In the genomic region with DNA sequence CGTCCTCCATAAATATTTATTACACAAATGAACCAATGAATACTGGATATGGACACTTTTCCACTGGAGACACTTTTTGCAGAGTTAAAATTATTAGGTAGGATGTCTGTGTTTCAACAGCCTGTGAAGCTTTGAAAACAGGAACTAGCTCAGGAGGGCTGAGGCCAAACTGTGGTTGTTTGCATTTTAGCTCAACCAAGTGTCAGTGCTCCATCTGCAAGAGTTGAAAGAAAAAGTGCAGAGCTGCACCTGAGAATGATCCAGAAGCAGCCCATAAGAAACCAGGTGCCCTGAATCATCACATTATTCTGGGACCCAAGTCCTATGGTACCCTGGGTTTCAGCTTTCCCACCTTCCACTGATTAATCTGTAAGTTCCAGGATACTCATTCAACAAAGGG, we compare ENCODE assay signal across 19 cellular contexts.
DNase-seq lines count a peak whose midpoint lies in the region; ATAC-seq and TF ChIP-seq lines count a peak whose summit lies in the region.
"Had no signal": no experiment of that assay in that cellular context is flagged by ENCODE, and none has a peak within 500 bp of the region (broad histone marks: within the 10 kb centered on the region; RNA-seq: fewer than 3 reads in every experiment).

No MANE protein-coding gene starts in this region.

- peak; percentile 89 for ATAC-seq in activated naive CD8-positive, alpha-beta T cell treated with anti-CD3 and anti-CD28 coated beads, Interleukin-2, amount 10 ng/mL, durations not matched to agents 7 days and 5 days (ENCODE audit: low read depth)
- ATAC-seq in memory B cell (ENCODE audit: low read depth) (peak; percentile 72), upper lobe of right lung (no peak)
- ATAC-seq in activated T-cell treated with anti-CD3 and anti-CD28 coated beads, Interleukin-2, amount 50 U/mL, for 72 hours (replicated peaks in 1 of 2), result no peak
- ATAC-seq: PC-3; stimulated activated naive CD8-positive, alpha-beta T cell treated with anti-CD3 and anti-CD28 coated beads, Interleukin-15, Interleukin-2, amounts not matched to agents 100 U/mL and 50 U/mL, for 24 hours had no signal

- peaks cover 10% of the 10 kb centered on the region for H3K4me1 Mint-ChIP-seq in activated naive CD8-positive, alpha-beta T cell treated with anti-CD3 and anti-CD28 coated beads, Interleukin-2, amount 10 ng/mL, durations not matched to agents 7 days and 5 days
- peaks cover 12% of the 10 kb centered on the region for H3K4me1 Mint-ChIP-seq in activated naive CD8-positive, alpha-beta T cell treated with anti-CD3 and anti-CD28 coated beads for 36 hours
- peaks cover 10% of the 10 kb centered on the region for H3K4me1 Mint-ChIP-seq in memory B cell
- H3K4me1 Mint-ChIP-seq in activated T-cell treated with anti-CD3 and anti-CD28 coated beads, Interleukin-2, amount 50 U/mL, for 72 hours (ENCODE audit: low read depth), result peaks cover 22% of the 10 kb centered on the region

- POLR2A ChIA-PET in activated naive CD8-positive, alpha-beta T cell treated with anti-CD3 and anti-CD28 coated beads, Interleukin-2, amount 10 ng/mL, durations not matched to agents 7 days and 5 days (lab: Charles Lee), result no interaction called here

- peak overlapping the region; percentile 53 for H3K27ac Mint-ChIP-seq in activated naive CD8-positive, alpha-beta T cell treated with anti-CD3 and anti-CD28 coated beads, Interleukin-2, amount 10 ng/mL, durations not matched to agents 7 days and 5 days
- H3K27ac Mint-ChIP-seq in activated naive CD8-positive, alpha-beta T cell treated with anti-CD3 and anti-CD28 coated beads for 36 hours, result no peak overlapping the region
- no peak overlapping the region for H3K27ac Mint-ChIP-seq in memory B cell
- H3K27ac Mint-ChIP-seq in activated T-cell treated with anti-CD3 and anti-CD28 coated beads, Interleukin-2, amount 50 U/mL, for 72 hours, result no peak overlapping the region

- peak overlapping the region; percentile 49 for H3K27ac ChIP-seq in upper lobe of right lung
- H3K27ac ChIP-seq: parathyroid adenoma, WERI-Rb-1 had no signal

- no peaks in the 10 kb centered on the region for H3K27me3 ChIP-seq in upper lobe of right lung

- H3K9me3 Mint-ChIP-seq in activated naive CD8-positive, alpha-beta T cell treated with anti-CD3 and anti-CD28 coated beads, Interleukin-2, amount 10 ng/mL, durations not matched to agents 7 days and 5 days, result peaks cover 17% of the 10 kb centered on the region
- peaks cover 13% of the 10 kb centered on the region for H3K9me3 Mint-ChIP-seq in activated naive CD8-positive, alpha-beta T cell treated with anti-CD3 and anti-CD28 coated beads for 36 hours
- peaks cover 9% of the 10 kb centered on the region for H3K9me3 Mint-ChIP-seq in memory B cell
- H3K9me3 Mint-ChIP-seq in activated T-cell treated with anti-CD3 and anti-CD28 coated beads, Interleukin-2, amount 50 U/mL, for 72 hours, result peaks cover 7 to 9% of the 10 kb centered on the region in 2 donors

- no peaks in the 10 kb centered on the region for H3K36me3 ChIP-seq in upper lobe of right lung
- H3K36me3 ChIP-seq: WERI-Rb-1 had no signal

- H3K27me3 Mint-ChIP-seq in activated naive CD8-positive, alpha-beta T cell treated with anti-CD3 and anti-CD28 coated beads, Interleukin-2, amount 10 ng/mL, durations not matched to agents 7 days and 5 days, result peaks cover 6% of the 10 kb centered on the region
- H3K27me3 Mint-ChIP-seq in activated naive CD8-positive, alpha-beta T cell treated with anti-CD3 and anti-CD28 coated beads for 36 hours, result no peaks in the 10 kb centered on the region
- H3K27me3 Mint-ChIP-seq in memory B cell, result peaks cover 3% of the 10 kb centered on the region
- H3K27me3 Mint-ChIP-seq in activated T-cell treated with anti-CD3 and anti-CD28 coated beads, Interleukin-2, amount 50 U/mL, for 72 hours (ENCODE audit: low read depth), result no peaks in the 10 kb centered on the region

- H3K4me1 ChIP-seq in upper lobe of right lung, result peaks cover 12% of the 10 kb centered on the region
- H3K4me1 ChIP-seq: parathyroid adenoma had no signal

- TF ChIP-seq CTCF in upper lobe of right lung (IDR thresholded peaks at IDR 0.05), result no peak

- peaks cover 8% of the 10 kb centered on the region for H3K36me3 Mint-ChIP-seq in activated naive CD8-positive, alpha-beta T cell treated with anti-CD3 and anti-CD28 coated beads, Interleukin-2, amount 10 ng/mL, durations not matched to agents 7 days and 5 days
- H3K36me3 Mint-ChIP-seq in activated naive CD8-positive, alpha-beta T cell treated with anti-CD3 and anti-CD28 coated beads for 36 hours, result no peaks in the 10 kb centered on the region
- peaks cover 6% of the 10 kb centered on the region for H3K36me3 Mint-ChIP-seq in memory B cell
- H3K36me3 Mint-ChIP-seq in activated T-cell treated with anti-CD3 and anti-CD28 coated beads, Interleukin-2, amount 50 U/mL, for 72 hours (ENCODE audit: insufficient read depth in 2 of 2), result peaks cover 5 to 10% of the 10 kb centered on the region in 2 donors

- intact Hi-C loops in upper lobe of right lung (cut with DNase I), result no loop called here

- peak overlapping the region; percentile 11 for H3K4me3 Mint-ChIP-seq in activated naive CD8-positive, alpha-beta T cell treated with anti-CD3 and anti-CD28 coated beads, Interleukin-2, amount 10 ng/mL, durations not matched to agents 7 days and 5 days
- no peak overlapping the region for H3K4me3 Mint-ChIP-seq in activated naive CD8-positive, alpha-beta T cell treated with anti-CD3 and anti-CD28 coated beads for 36 hours
- H3K4me3 Mint-ChIP-seq in memory B cell, result no peak overlapping the region
- peak overlapping the region in 1 of 2 donors; percentile 26 for H3K4me3 Mint-ChIP-seq in activated T-cell treated with anti-CD3 and anti-CD28 coated beads, Interleukin-2, amount 50 U/mL, for 72 hours

- no peak overlapping the region for H3K4me3 ChIP-seq in upper lobe of right lung
- H3K4me3 ChIP-seq: smooth muscle cell had no signal

- H3K9me3 ChIP-seq in upper lobe of right lung, result no peaks in the 10 kb centered on the region
- H3K9me3 ChIP-seq: SK-N-SH had no signal

- DNase-seq in activated naive CD8-positive, alpha-beta T cell treated with anti-CD3 and anti-CD28 coated beads, Interleukin-2, amount 10 ng/mL, durations not matched to agents 7 days and 5 days, result no peak
- DNase-seq in activated naive CD8-positive, alpha-beta T cell treated with anti-CD3 and anti-CD28 coated beads for 36 hours, result no peak
- DNase-seq in OCI-M1 (lab: John Stamatoyannopoulos, UW) (peak; percentile 28), memory B cell (ENCODE audit: low spot score in 2 of 2) (no peak), upper lobe of right lung (no peak), HPDE6-E6E7 (ENCODE audit: extremely low spot score) (no peak), UCSD-AML1 (lab: John Stamatoyannopoulos, UW; ENCODE audit: unreplicated experiment) (no peak)
- DNase-seq in activated T-cell treated with anti-CD3 and anti-CD28 coated beads, Interleukin-2, amount 50 U/mL, for 72 hours, result no peak
- DNase-seq: activated naive CD4-positive, alpha-beta T cell treated with Interleukin-2 at 50 U/mL for 16 hours; Calu3; hippocampal formation; NCI-H146; NCI-H446 treated with DMSO at 0.1 percent for 48 hours; PC-3; SK-N-SH; stimulated activated naive CD8-positive, alpha-beta T cell treated with anti-CD3 and anti-CD28 coated beads, Interleukin-15, Interleukin-2, amounts not matched to agents 100 U/mL and 50 U/mL, for 24 hours; WERI-Rb-1 had no signal

Comparison
In these comparisons a context has a peak if more than half of its experiments do, and no peak if none do; other contexts are left out.
1. ATAC-seq: peak in activated naive CD8-positive, alpha-beta T cell treated with anti-CD3 and anti-CD28 coated beads, Interleukin-2, amount 10 ng/mL, durations not matched to agents 7 days and 5 days (single experiment) and memory B cell (single experiment); none in upper lobe of right lung (single experiment) and activated T-cell treated with anti-CD3 and anti-CD28 coated beads, Interleukin-2, amount 50 U/mL, for 72 hours (0 of 2).